38 cellular contexts compared by ENCODE assay signal in the genomic region with DNA sequence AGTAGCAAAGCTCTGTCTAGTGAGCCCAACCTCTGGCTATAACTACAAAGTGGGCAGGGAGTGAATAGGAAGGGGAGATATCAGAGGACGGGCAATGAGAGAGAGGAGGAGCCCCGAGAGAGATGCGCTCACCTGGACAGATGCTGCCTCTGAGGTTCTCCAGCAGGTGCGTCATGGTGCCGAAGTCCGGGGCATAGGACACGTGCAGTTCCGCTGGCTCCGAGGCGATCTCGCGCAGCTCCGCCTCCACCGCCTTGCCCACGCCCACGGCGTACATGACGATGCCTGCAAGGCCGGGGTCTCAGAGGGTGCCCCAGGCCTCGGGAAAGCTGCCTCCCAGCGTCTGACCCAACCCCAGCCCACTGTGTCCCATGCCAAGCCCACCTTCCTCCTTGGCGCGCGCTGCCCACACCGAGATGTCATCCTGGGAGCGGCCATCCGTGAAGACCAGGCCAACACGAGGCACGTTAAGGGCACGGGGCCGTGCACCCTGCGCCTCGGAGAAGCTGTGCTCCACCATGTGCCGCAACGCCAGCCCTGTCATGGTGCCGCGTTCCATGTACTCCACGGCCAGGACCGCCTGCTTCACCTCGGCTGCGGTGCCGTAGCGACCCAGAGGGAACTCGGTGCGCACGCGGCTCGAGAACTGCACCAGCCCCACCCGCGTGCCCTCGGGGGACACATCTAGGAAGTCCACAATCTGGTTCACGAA. TPM values are rescaled to one million over a fixed set of nuclear protein-coding genes. Genes with fewer than 3 reads are reported as not detected.
"Had no signal": no experiment of that assay in that cellular context is flagged by ENCODE, and none has a peak within 500 bp of the region (broad histone marks: within the 10 kb centered on the region; RNA-seq: fewer than 3 reads in every experiment).

No MANE protein-coding gene starts in this region.

- H3K9me3 ChIP-seq: ascending aorta, Peyer's patch had no signal

- H3K27me3 ChIP-seq: ascending aorta, MG63, Peyer's patch had no signal

- DNase-seq: activated CD4-positive, alpha-beta memory T cell treated with anti-CD3 and anti-CD28 coated beads, Interleukin-2, amount 10 ng/mL, durations not matched to agents 7 days and 5 days; activated CD4-positive, alpha-beta T cell treated with anti-CD3 and anti-CD28 coated beads for 1 hour; activated CD4-positive, alpha-beta T cell treated with anti-CD3 and anti-CD28 coated beads for 48 hours; activated CD4-positive, CD25-positive, alpha-beta regulatory T cell; activated CD8-positive, alpha-beta memory T cell treated with anti-CD3 and anti-CD28 coated beads for 24 hours; activated CD8-positive, alpha-beta memory T cell treated with anti-CD3 and anti-CD28 coated beads, Interleukin-2, amount 10 ng/mL, durations not matched to agents 7 days and 5 days; activated CD8-positive, alpha-beta memory T cell treated with anti-CD3 and anti-CD28 coated beads, Interleukin-2, amount 50 U/mL, for 48 hours; activated gamma-delta T cell; activated naive CD4-positive, alpha-beta T cell treated with Interleukin-2 at 50 U/mL for 16 hours; activated naive CD8-positive, alpha-beta T cell treated with anti-CD3 and anti-CD28 coated beads, Interleukin-2, amount 10 ng/mL, durations not matched to agents 7 days and 5 days; activated T-cell treated with anti-CD3 and anti-CD28 coated beads, Interleukin-2, amount 50 U/mL, for 48 hours; amygdala; Kasumi-1; KG1; MG63; NCI-H1048; NCI-H1105 treated with DMSO at 0.1 percent for 48 hours; NCI-H1436; NCI-H1694; NCI-H1930; NCI-H2081 treated with DMSO at 0.1 percent for 48 hours; NCI-H226; NCI-H446 treated with DMSO at 0.1 percent for 48 hours; NCI-H524; PC-3; Peyer's patch; RPMI8226; SIG-M5; SW 1271; T1000; WERI-Rb-1 had no signal

- H3K36me3 ChIP-seq: ascending aorta, cardiac muscle cell, MG63, Peyer's patch, WERI-Rb-1 had no signal

- ATAC-seq: activated CD8-positive, alpha-beta memory T cell treated with anti-CD3 and anti-CD28 coated beads, Interleukin-2, amount 10 ng/mL, durations not matched to agents 7 days and 5 days; PC-3; Right ventricle myocardium inferior; SK-N-SH treated with all-trans-retinoic acid at 6 μM for 48 hours had no signal

- H3K4me3 ChIP-seq: ascending aorta, cardiac muscle cell, MG63, Peyer's patch had no signal

- H3K27ac ChIP-seq: ascending aorta, cardiac muscle cell, Peyer's patch, WERI-Rb-1 had no signal

RNA-seq across cellular contexts. Expression of a gene that starts 8.7 kb away (rescaled TPM):
- total RNA-seq: activated CD4-positive, alpha-beta memory T cell treated with anti-CD3 and anti-CD28 coated beads, Interleukin-2, amount 10 ng/mL, durations not matched to agents 7 days and 5 days; activated CD8-positive, alpha-beta memory T cell treated with anti-CD3 and anti-CD28 coated beads, Interleukin-2, amount 10 ng/mL, durations not matched to agents 7 days and 5 days; activated naive CD8-positive, alpha-beta T cell treated with anti-CD3 and anti-CD28 coated beads, Interleukin-2, amount 10 ng/mL, durations not matched to agents 7 days and 5 days; ascending aorta; cardiac muscle cell; PC-3; Peyer's patch; Right ventricle myocardium inferior; SK-MEL-5; T-helper 1 cell treated with Interleukin-12 subunit alpha and Interleukin-12 subunit beta and Interleukin-4 antibody, amounts not matched to agents 30 ng/mL and 1 ng/mL, for 36 hours; T-helper 2 cell treated with Interferon-gamma antibody and Interleukin-4, amounts not matched to agents 100 ng/mL and 5 ng/mL, for 36 hours had no signal
- polyA plus RNA-seq: cardiac muscle cell had no signal

RNA-seq across cellular contexts. Expression of a gene that starts 10.2 kb away (rescaled TPM):
- total RNA-seq: cardiac muscle cell, Peyer's patch, Right ventricle myocardium inferior had no signal
- polyA plus RNA-seq: cardiac muscle cell had no signal

RNA-seq across cellular contexts. Expression of a gene that starts 43.6 kb away (rescaled TPM):
- total RNA-seq: activated CD8-positive, alpha-beta memory T cell treated with anti-CD3 and anti-CD28 coated beads, Interleukin-2, amount 10 ng/mL, durations not matched to agents 7 days and 5 days; activated naive CD8-positive, alpha-beta T cell treated with anti-CD3 and anti-CD28 coated beads, Interleukin-2, amount 10 ng/mL, durations not matched to agents 7 days and 5 days; cardiac muscle cell; SK-MEL-5; T-helper 2 cell treated with Interferon-gamma antibody and Interleukin-4, amounts not matched to agents 100 ng/mL and 5 ng/mL, for 36 hours had no signal
